Comparison of ENCODE assay signal across 9 cellular contexts in genomic region chrX:114611018-114611619, GRCh38. TPM values are rescaled to one million over a fixed set of nuclear protein-coding genes. Genes with fewer than 3 reads are reported as not detected.
DNase-seq lines count a peak whose midpoint lies in the region; ATAC-seq, FAIRE-seq and TF ChIP-seq lines count a peak whose summit lies in the region.
"Had no signal": no experiment of that assay in that cellular context is flagged by ENCODE, and none has a peak within 500 bp of the region (broad histone marks: within the 10 kb centered on the region; RNA-seq: fewer than 3 reads in every experiment).

No MANE protein-coding gene starts in this region.

- no peak overlapping the region for H3K4me3 Mint-ChIP-seq in effector memory CD8-positive, alpha-beta T cell
- H3K4me3 Mint-ChIP-seq: T-helper 1 cell treated with Interleukin-12 subunit alpha and Interleukin-12 subunit beta and Interleukin-4 antibody, amounts not matched to agents 30 μg/mL and 1 μg/mL, for 36 hours had no signal

- intact Hi-C loops in mucosa of descending colon (cut with DNase I, micrococcal nuclease) = no loop called here

- H3K9me3 ChIP-seq in mucosa of descending colon = no peaks in the 10 kb centered on the region

- peak; percentile 93 for ATAC-seq in HG02885 (IDR thresholded peaks at IDR 0.05; ENCODE audit: poor library complexity, unreplicated experiment)
- peak; percentile 37 for ATAC-seq in mucosa of descending colon
- ATAC-seq in effector memory CD8-positive, alpha-beta T cell (replicated peaks) = no peak

- H3K4me1 Mint-ChIP-seq in effector memory CD8-positive, alpha-beta T cell (ENCODE audit: low read depth in 2 of 2) = no peaks in the 10 kb centered on the region

- H3K9me3 Mint-ChIP-seq in effector memory CD8-positive, alpha-beta T cell = peaks cover 0 to 6% of the 10 kb centered on the region in 2 donors
- H3K9me3 Mint-ChIP-seq: T-helper 1 cell treated with Interleukin-12 subunit alpha and Interleukin-12 subunit beta and Interleukin-4 antibody, amounts not matched to agents 30 μg/mL and 1 μg/mL, for 36 hours had no signal

- no peaks in the 10 kb centered on the region for H3K36me3 ChIP-seq in BJ (ENCODE audit: control insufficient read depth, insufficient read depth, low read length)
- no peaks in the 10 kb centered on the region for H3K36me3 ChIP-seq in mucosa of descending colon (ENCODE audit: low read depth)

- no peak for DNase-seq in BJ (ENCODE audit: low read depth)
- DNase-seq in GM12864 (ENCODE audit: low read depth) = peak; percentile 1
- DNase-seq in NCI-H526 treated with DMSO at 0.1 percent for 48 hours (lab: John Stamatoyannopoulos, UW) = peak; percentile 7
- DNase-seq in mucosa of descending colon = peak in 1 of 3 donors; percentile 40
- no peak for DNase-seq in HuH-7.5 (ENCODE audit: low spot score)
- no peak for DNase-seq in effector memory CD8-positive, alpha-beta T cell

- H3K27me3 ChIP-seq in BJ (ENCODE audit: control insufficient read depth, insufficient read depth, low read length) = no peaks in the 10 kb centered on the region

- no peak overlapping the region for H3K4me3 ChIP-seq in BJ (ENCODE audit: low read depth, low read length)
- no peak overlapping the region for H3K4me3 ChIP-seq in GM12864 (ENCODE audit: low read depth, low read length)
- no peak overlapping the region for H3K4me3 ChIP-seq in mucosa of descending colon

- CTCF ChIA-PET in BJ (lab: Yijun Ruan, JAX) = interaction anchor here (0.7 to 2.6 kb wide), 3 partner anchors 15 to 244 kb away, joined by 3 to 10 read pairs (median 3); no protein-coding TSS in a partner anchor

- no peak overlapping the region for H3K27ac Mint-ChIP-seq in effector memory CD8-positive, alpha-beta T cell
- H3K27ac Mint-ChIP-seq: T-helper 1 cell treated with Interleukin-12 subunit alpha and Interleukin-12 subunit beta and Interleukin-4 antibody, amounts not matched to agents 30 μg/mL and 1 μg/mL, for 36 hours had no signal

- TF ChIP-seq CTCF in BJ (IDR thresholded peaks at IDR 0.05; ENCODE audit: insufficient read depth, low read depth, low read length) (peak; percentile 60), GM12864 (IDR thresholded peaks at IDR 0.05; ENCODE audit: low read depth, low read length, missing control alignments) (peak; percentile 67), mucosa of descending colon (IDR thresholded peaks at IDR 0.05) (peak; percentile 15)

- FAIRE-seq in colon (lab: Jason Lieb, UNC) = peak; percentile 57

- H3K36me3 Mint-ChIP-seq in effector memory CD8-positive, alpha-beta T cell (ENCODE audit: insufficient read depth) = no peaks in the 10 kb centered on the region

- no peaks in the 10 kb centered on the region for H3K27me3 Mint-ChIP-seq in effector memory CD8-positive, alpha-beta T cell

- POLR2A ChIA-PET in BJ (lab: Charles Lee) = no interaction called here

- no peaks in the 10 kb centered on the region for H3K4me1 ChIP-seq in mucosa of descending colon (ENCODE audit: low read depth)

RNA-seq across cellular contexts. Expression of gene HTR2C, which starts 27.2 kb away (rescaled TPM):
- not detected in 2 replicates for polyA plus RNA-seq in BJ (2011; rRNA removed)
- not detected in 2 replicates for polyA minus RNA-seq in BJ (2011; rRNA and poly(A)+ RNA removed)
- not detected for total RNA-seq in mucosa of descending colon

Comparison
In these comparisons a context has a peak if more than half of its experiments do, and no peak if none do; other contexts are left out.
1. DNase-seq: peak in GM12864 (single experiment) and NCI-H526 treated with DMSO at 0.1 percent for 48 hours (single experiment); none in BJ (single experiment), HuH-7.5 (single experiment) and effector memory CD8-positive, alpha-beta T cell (0 of 3).
2. CTCF ChIP-seq: peak in every context shown above with its lines; median percentile 67 in GM12864; 60 in BJ; 15 in mucosa of descending colon.